In genomic region chr3:9476935-9477334, GRCh38 we compare ENCODE assay signal across 23 cellular contexts.
"Had no signal": no experiment of that assay in that cellular context is flagged by ENCODE, and none has a peak within 500 bp of the region (broad histone marks: within the 10 kb centered on the region; RNA-seq: fewer than 3 reads in every experiment).

No MANE protein-coding gene starts in this region.

- H3K27ac ChIP-seq: neural progenitor cell, parathyroid adenoma, prostate gland, skin epidermis, spleen, thoracic aorta, tibial nerve, upper lobe of left lung had no signal

- DNase-seq: cortex of kidney; effector memory CD8-positive, alpha-beta T cell; kidney; mesenchymal stem cell; mucosa of descending colon; naive B cell; right cardiac atrium; spleen; stimulated activated naive B cell treated with anti-CD40 and anti-IgM and Interleukin-4, amounts not matched to agents 10 μg/mL and 1 μg/mL and 100 μg/mL, for 72 hours; upper lobe of left lung had no signal

- FAIRE-seq: endometrium, frontal cortex, kidney, urothelium cell line had no signal

- H3K9ac ChIP-seq: neural progenitor cell, parathyroid adenoma had no signal

- H3K27me3 ChIP-seq: neural progenitor cell, spleen, tibial nerve, upper lobe of left lung had no signal

- H3K4me3 ChIP-seq: mucosa of descending colon, neural progenitor cell, prostate gland, skin epidermis, spleen, thoracic aorta, tibial nerve, upper lobe of left lung had no signal

- ATAC-seq: effector memory CD8-positive, alpha-beta T cell; left lobe of liver; mucosa of descending colon; right cardiac atrium; stimulated activated naive B cell treated with anti-CD40 and anti-IgM and Interleukin-4, amounts not matched to agents 10 μg/mL and 1 μg/mL and 100 μg/mL, for 72 hours had no signal

- H3K27ac Mint-ChIP-seq: mesothelial cell of epicardium; natural killer cell treated with Interleukin-12 subunit alpha and Interleukin-12 subunit beta and Interleukin-15 and Interleukin-18, amount 100 ng/mL, for 72 hours; neural progenitor cell; stimulated activated naive B cell treated with anti-CD40 and anti-IgM and Interleukin-4, amounts not matched to agents 10 μg/mL and 1 μg/mL and 100 μg/mL, for 72 hours; stimulated activated naive CD8-positive, alpha-beta T cell treated with anti-CD3 and anti-CD28 coated beads, Interleukin-15, Interleukin-2, amounts not matched to agents 100 ng/mL and 50 ng/mL, for 24 hours had no signal

- H3K9me3 ChIP-seq: mucosa of descending colon, prostate gland, spleen, thoracic aorta, tibial nerve, upper lobe of left lung had no signal

- H2AFZ ChIP-seq: neural progenitor cell, parathyroid adenoma had no signal

- H3K4me1 ChIP-seq: neural progenitor cell, parathyroid adenoma, prostate gland, spleen, tibial nerve, upper lobe of left lung had no signal

- H3K79me2 ChIP-seq: parathyroid adenoma had no signal

- H3K4me3 Mint-ChIP-seq: effector memory CD8-positive, alpha-beta T cell; mesothelial cell of epicardium; naive B cell; natural killer cell treated with Interleukin-12 subunit alpha and Interleukin-12 subunit beta and Interleukin-15 and Interleukin-18, amount 100 ng/mL, for 72 hours; neural progenitor cell; stimulated activated naive B cell treated with anti-CD40 and anti-IgM and Interleukin-4, amounts not matched to agents 10 μg/mL and 1 μg/mL and 100 μg/mL, for 72 hours; stimulated activated naive CD8-positive, alpha-beta T cell treated with anti-CD3 and anti-CD28 coated beads, Interleukin-15, Interleukin-2, amounts not matched to agents 100 ng/mL and 50 ng/mL, for 24 hours had no signal

- H3K4me2 ChIP-seq: neural progenitor cell had no signal

- H3K9me3 Mint-ChIP-seq: effector memory CD8-positive, alpha-beta T cell; mesothelial cell of epicardium; naive B cell; natural killer cell treated with Interleukin-12 subunit alpha and Interleukin-12 subunit beta and Interleukin-15 and Interleukin-18, amount 100 ng/mL, for 72 hours; neural progenitor cell; stimulated activated naive B cell treated with anti-CD40 and anti-IgM and Interleukin-4, amounts not matched to agents 10 μg/mL and 1 μg/mL and 100 μg/mL, for 72 hours; stimulated activated naive CD8-positive, alpha-beta T cell treated with anti-CD3 and anti-CD28 coated beads, Interleukin-15, Interleukin-2, amounts not matched to agents 100 ng/mL and 50 ng/mL, for 24 hours had no signal

- H3K4me1 Mint-ChIP-seq: mesothelial cell of epicardium, neural progenitor cell had no signal

- H3K27me3 Mint-ChIP-seq: effector memory CD8-positive, alpha-beta T cell; naive B cell; natural killer cell treated with Interleukin-12 subunit alpha and Interleukin-12 subunit beta and Interleukin-15 and Interleukin-18, amount 100 ng/mL, for 72 hours; stimulated activated naive B cell treated with anti-CD40 and anti-IgM and Interleukin-4, amounts not matched to agents 10 μg/mL and 1 μg/mL and 100 μg/mL, for 72 hours; stimulated activated naive CD8-positive, alpha-beta T cell treated with anti-CD3 and anti-CD28 coated beads, Interleukin-15, Interleukin-2, amounts not matched to agents 100 ng/mL and 50 ng/mL, for 24 hours had no signal
